ENCODE assay signal across 21 cellular contexts in the genomic region with DNA sequence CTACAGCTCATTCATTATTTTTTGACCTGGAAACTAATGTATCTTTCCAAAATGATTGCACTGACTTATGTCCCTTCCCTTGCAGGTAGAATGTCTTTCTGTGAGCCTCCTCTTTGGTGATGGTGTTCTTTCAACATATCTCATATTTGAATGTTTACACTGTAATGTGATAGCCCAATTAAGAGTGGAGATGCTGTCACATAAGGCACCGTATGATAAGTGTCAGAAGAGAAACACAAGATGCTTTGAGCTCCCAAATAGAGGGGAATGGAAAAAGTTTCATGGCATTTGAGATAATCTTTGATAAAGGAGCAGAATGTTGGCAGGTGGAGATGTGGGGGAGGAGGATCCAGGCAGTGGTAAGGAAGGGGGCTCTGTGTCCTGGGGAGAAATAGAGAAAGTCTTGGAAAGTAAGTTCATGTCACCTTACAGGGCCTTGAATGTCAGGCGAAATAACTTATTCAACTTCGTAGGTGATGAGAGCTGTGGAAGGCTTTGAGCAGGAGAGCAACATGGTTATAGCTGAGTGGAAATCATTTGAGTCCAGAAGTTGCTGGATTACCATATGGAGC. TPM values are rescaled to one million over a fixed set of nuclear protein-coding genes. Genes with fewer than 3 reads are reported as not detected.
DNase-seq lines count a peak whose midpoint lies in the region; ATAC-seq and TF ChIP-seq lines count a peak whose summit lies in the region.
"Had no signal": no experiment of that assay in that cellular context is flagged by ENCODE, and none has a peak within 500 bp of the region (broad histone marks: within the 10 kb centered on the region; RNA-seq: fewer than 3 reads in every experiment).

No MANE protein-coding gene starts in this region.

- no peak for TF ChIP-seq CTCF in dorsolateral prefrontal cortex (IDR thresholded peaks at IDR 0.05 in 54 of 56, conservative IDR thresholded peaks at IDR 0.05 in 2 of 56; ENCODE audit: low read depth in 1 of 56, partially characterized antibody in 56 of 56)
- no peak for TF ChIP-seq CTCF in endodermal cell (conservative IDR thresholded peaks at IDR 0.05)

- no peaks in the 10 kb centered on the region for H3K9me3 ChIP-seq in endodermal cell (ENCODE audit: control insufficient read depth, low read length)
- H3K9me3 ChIP-seq: vagina had no signal

- H3K9ac ChIP-seq in rectal smooth muscle tissue (ENCODE audit: low read length) (no peak overlapping the region), endodermal cell (ENCODE audit: extremely low read depth, low read length, poor library complexity, severe bottlenecking) (no peak overlapping the region)

- H3K27ac ChIP-seq in dorsolateral prefrontal cortex, result peak overlapping the region in 50 of 59 donors; percentile 9 to 89 (median 67)
- H3K27ac ChIP-seq in rectal smooth muscle tissue (ENCODE audit: low read depth, low read length), result peak overlapping the region; percentile 55
- no peak overlapping the region for H3K27ac ChIP-seq in endodermal cell (ENCODE audit: low read depth, low read length)
- H3K27ac ChIP-seq: vagina had no signal

- H3K36me3 Mint-ChIP-seq in endodermal cell (ENCODE audit: low read depth), result peaks cover 24% of the 10 kb centered on the region
- H3K36me3 Mint-ChIP-seq: CD4-positive, CD25-positive, alpha-beta regulatory T cell; T-cell had no signal

- 92 to 100% methylated on average over 3 of the region's 3 CpGs for WGBS in endodermal cell (ENCODE audit: insufficient coverage in 1 of 2, insufficient read length in 1 of 2), 2 experiments

- H3K4me1 ChIP-seq in rectal smooth muscle tissue (ENCODE audit: control insufficient read depth, insufficient read depth, low read length) (peaks cover 10% of the 10 kb centered on the region), endodermal cell (ENCODE audit: control insufficient read depth, insufficient read depth, low read length) (peaks cover 6% of the 10 kb centered on the region)

- no peak overlapping the region for H3K4me3 Mint-ChIP-seq in endodermal cell
- H3K4me3 Mint-ChIP-seq: activated T-helper 17 cell treated with anti-CD3 and anti-CD28 coated beads, Interleukin-2, amount 50 U/mL, for 72 hours; CD4-positive, CD25-positive, alpha-beta regulatory T cell; T-cell had no signal

- intact Hi-C loops in dorsolateral prefrontal cortex (cut with DNase I), result no loop called here

- H3K27me3 ChIP-seq in dorsolateral prefrontal cortex (no peaks in the 10 kb centered on the region), rectal smooth muscle tissue (ENCODE audit: control insufficient read depth, insufficient read depth, low read length) (no peaks in the 10 kb centered on the region), endodermal cell (ENCODE audit: control insufficient read depth, insufficient read depth, low read length, poor library complexity, severe bottlenecking) (no peaks in the 10 kb centered on the region)
- H3K27me3 ChIP-seq: vagina had no signal

- H3K36me3 ChIP-seq in rectal smooth muscle tissue (ENCODE audit: control insufficient read depth, insufficient read depth, low read length) (no peaks in the 10 kb centered on the region), endodermal cell (ENCODE audit: control insufficient read depth, insufficient read depth, low read length) (peaks cover 31% of the 10 kb centered on the region)
- H3K36me3 ChIP-seq: vagina had no signal

- H3K27ac Mint-ChIP-seq in endodermal cell, result no peak overlapping the region
- H3K27ac Mint-ChIP-seq: activated T-helper 17 cell treated with anti-CD3 and anti-CD28 coated beads, Interleukin-2, amount 50 U/mL, for 72 hours; T-cell had no signal

- no peaks in the 10 kb centered on the region for H3K27me3 Mint-ChIP-seq in endodermal cell (ENCODE audit: insufficient read depth)

- no peak for ATAC-seq in HG02981 (IDR thresholded peaks at IDR 0.05; ENCODE audit: unreplicated experiment)
- ATAC-seq: activated T-helper 17 cell treated with anti-CD3 and anti-CD28 coated beads, Interleukin-2, amount 50 U/mL, for 72 hours; T-cell had no signal

- H3K4me1 Mint-ChIP-seq in endodermal cell, result peaks cover 32% of the 10 kb centered on the region
- H3K4me1 Mint-ChIP-seq: activated T-helper 17 cell treated with anti-CD3 and anti-CD28 coated beads, Interleukin-2, amount 50 U/mL, for 72 hours; CD4-positive, CD25-positive, alpha-beta regulatory T cell; T-cell had no signal

- H3K9me3 Mint-ChIP-seq in endodermal cell, result no peaks in the 10 kb centered on the region
- H3K9me3 Mint-ChIP-seq: activated T-helper 17 cell treated with anti-CD3 and anti-CD28 coated beads, Interleukin-2, amount 50 U/mL, for 72 hours; CD4-positive, CD25-positive, alpha-beta regulatory T cell; T-cell had no signal

- H3K4me3 ChIP-seq in dorsolateral prefrontal cortex (peak overlapping the region in 6 of 59 donors; percentile 5 to 23 (median 11)), rectal smooth muscle tissue (ENCODE audit: low read length) (no peak overlapping the region), endodermal cell (ENCODE audit: low read length) (no peak overlapping the region)
- H3K4me3 ChIP-seq: vagina had no signal

- peak; percentile 10 for DNase-seq in NCI-H2029 (lab: John Stamatoyannopoulos, UW)
- DNase-seq in NCI-H2029 treated with DMSO at 0.1 percent for 48 hours (lab: John Stamatoyannopoulos, UW), result no peak
- DNase-seq in NCI-H510A (lab: John Stamatoyannopoulos, UW), result peak; percentile 22
- no peak for DNase-seq in dorsolateral prefrontal cortex
- no peak for DNase-seq in endodermal cell
- no peak for DNase-seq in HT-29 (ENCODE audit: low spot score)
- DNase-seq: CD4-positive, CD25-positive, alpha-beta regulatory T cell; DMS79 treated with DMSO at 0.1 percent for 48 hours; left cardiac atrium; NCI-H1436 treated with DMSO at 0.1 percent for 48 hours; RPMI8226; stimulated activated CD4-positive, alpha-beta T cell treated with anti-CD3 and anti-CD28 coated beads, Interleukin-12 subunit alpha, Interleukin-12 subunit beta, amount 100 ng/mL, for 4 hours; stimulated activated naive CD4-positive, alpha-beta T cell treated with Interleukin-2 at 50 U/mL for 16 hours; T-cell had no signal

RNA-seq across cellular contexts. Expression of a gene that starts 10.2 kb away (rescaled TPM):
- total RNA-seq in dorsolateral prefrontal cortex, result not detected
- not detected for total RNA-seq in endodermal cell
- not detected for polyA plus RNA-seq in endodermal cell (2013, experiment 1 of 2)
- polyA plus RNA-seq in endodermal cell (2013, experiment 2 of 2), result not detected
- total RNA-seq in HT-29 (2014; rRNA removed; shearing (Covaris generic)), result not detected in 2 replicates
- total RNA-seq: activated CD8-positive, alpha-beta memory T cell treated with anti-CD3 and anti-CD28 coated beads for 36 hours; activated T-helper 17 cell treated with anti-CD3 and anti-CD28 coated beads, Interleukin-2, amount 50 U/mL, for 72 hours; CD4-positive, CD25-positive, alpha-beta regulatory T cell; fibroblast of villous mesenchyme; left cardiac atrium; mucosa of gallbladder; T-cell; vagina had no signal
- polyA plus RNA-seq: CD4-positive, CD25-positive, alpha-beta regulatory T cell had no signal

RNA-seq across cellular contexts. Expression of a gene that starts 44.3 kb away (rescaled TPM):
- total RNA-seq in dorsolateral prefrontal cortex (100 to 1,000 TPM in 104 of 120 experiments, 10 to 100 TPM in 16; 68.6 to 202 (median 123) TPM), endodermal cell (100 to 1,000 TPM; 237 to 319 TPM)
- polyA plus RNA-seq in endodermal cell (2013, experiment 1 of 2), result 114 TPM
- polyA plus RNA-seq in endodermal cell (2013, experiment 2 of 2), result 116 TPM
- 46.4 and 49.0 TPM in 2 replicates for total RNA-seq in HT-29 (2014; rRNA removed; shearing (Covaris generic))

Comparison
In these comparisons a context has a peak if more than half of its experiments do, and no peak if none do; other contexts are left out.
1. DNase-seq: peak in NCI-H2029 (single experiment) and NCI-H510A (single experiment); none in NCI-H2029 treated with DMSO at 0.1 percent for 48 hours (single experiment), dorsolateral prefrontal cortex (0 of 10), endodermal cell (single experiment) and HT-29 (single experiment).